Comparison of ENCODE assay signal across 25 cellular contexts in genomic region chr1:210758261-210758660, GRCh38.
"Had no signal": no experiment of that assay in that cellular context is flagged by ENCODE, and none has a peak within 500 bp of the region (broad histone marks: within the 10 kb centered on the region; RNA-seq: fewer than 3 reads in every experiment).

No MANE protein-coding gene starts in this region.

- H3K4me1 Mint-ChIP-seq: immature natural killer cell had no signal

- H3K36me3 Mint-ChIP-seq: immature natural killer cell had no signal

- H3K4me3 Mint-ChIP-seq: dendritic cell treated with granulocyte-macrophage colony-stimulating factor and Interleukin-4, amounts not matched to agents 40 ng/mL and 50 ng/mL, for 4 days; effector memory CD8-positive, alpha-beta T cell; endodermal cell; immature natural killer cell; mesothelial cell of epicardium had no signal

- DNase-seq: colonic mucosa; cortex of kidney; effector CD8-positive, alpha-beta T cell; effector memory CD8-positive, alpha-beta T cell; erythroblast; esophagus squamous epithelium; foreskin fibroblast; foreskin melanocyte; gastrocnemius medialis; glutamatergic neuron; head of caudate nucleus; hypothalamus; immature natural killer cell; left cardiac atrium; left lung; left ventricle myocardium superior; lower lobe of right lung; mesenchymal stem cell; mucosa of descending colon had no signal

- H3K27me3 Mint-ChIP-seq: dendritic cell treated with granulocyte-macrophage colony-stimulating factor and Interleukin-4, amounts not matched to agents 40 ng/mL and 50 ng/mL, for 4 days had no signal

- H3K27ac Mint-ChIP-seq: dendritic cell treated with granulocyte-macrophage colony-stimulating factor and Interleukin-4, amounts not matched to agents 40 ng/mL and 50 ng/mL, for 4 days; effector memory CD8-positive, alpha-beta T cell; endodermal cell; immature natural killer cell; mesothelial cell of epicardium had no signal

- ATAC-seq: effector memory CD8-positive, alpha-beta T cell; esophagus mucosa; gastrocnemius medialis; left cardiac atrium; left ventricle myocardium superior; lower lobe of right lung; mucosa of descending colon had no signal

- H3K27ac ChIP-seq: colonic mucosa, epithelial cell of prostate, esophagus squamous epithelium, gastrocnemius medialis, hepatocyte, left lung, lower lobe of right lung had no signal

- H3K9me3 Mint-ChIP-seq: effector memory CD8-positive, alpha-beta T cell had no signal
